Comparison of ENCODE assay signal across 14 cellular contexts in genomic region chr18:11883153-11883552, GRCh38.
DNase-seq lines count a peak whose midpoint lies in the region; ATAC-seq and TF ChIP-seq lines count a peak whose summit lies in the region.
"Had no signal": no experiment of that assay in that cellular context is flagged by ENCODE, and none has a peak within 500 bp of the region (broad histone marks: within the 10 kb centered on the region; RNA-seq: fewer than 3 reads in every experiment).

No MANE protein-coding gene starts in this region.

- no peaks in the 10 kb centered on the region for H3F3A ChIP-seq in SU-DHL-6 (ENCODE audit: insufficient read depth)

- H3K4me2 ChIP-seq in BLaER1 treated with 17β-estradiol and CSF1 and Interleukin-3, amounts not matched to agents 10 nM and 100 nM, result peak overlapping the region; percentile 61 to 88 (median 79); a peak in 21 of 22 replicates
- peak overlapping the region; percentile 40 for H3K4me2 ChIP-seq in SU-DHL-6 (ENCODE audit: low read depth, low read length, poor library complexity, severe bottlenecking)
- H3K4me2 ChIP-seq: GM23338 had no signal

- H3K9me2 ChIP-seq in SU-DHL-6 (replicated peaks; ENCODE audit: insufficient read depth, low read length), result no peaks in the 10 kb centered on the region

- H3K79me2 ChIP-seq in SU-DHL-6 (ENCODE audit: insufficient read depth, low read length), result no peaks in the 10 kb centered on the region

- peaks cover 42 to 75% (median 52%) of the 10 kb centered on the region in 10 experiments for H3K4me1 ChIP-seq in BLaER1 treated with 17β-estradiol and CSF1 and Interleukin-3, amounts not matched to agents 10 nM and 100 nM

- TF ChIP-seq CTCF in SU-DHL-6 (IDR thresholded peaks at IDR 0.05; ENCODE audit: insufficient read depth, low read length, poor library complexity, severe bottlenecking), result no peak

- DNase-seq in NCI-H187 (lab: John Stamatoyannopoulos, UW) (no peak), NCI-H2171 (lab: John Stamatoyannopoulos, UW) (no peak)
- no peak for DNase-seq in activated CD4-positive, CD25-positive, alpha-beta regulatory T cell treated with anti-CD3 and anti-CD28 coated beads, Interleukin-2, amount 50 U/mL, for 72 hours
- DNase-seq: activated effector memory CD4-positive, alpha-beta T cell treated with Interleukin-2 at 50 U/mL for 16 hours; NCI-H1436; stimulated activated CD4-positive, alpha-beta T cell treated with anti-CD3 and anti-CD28 coated beads, Interleukin-12 subunit alpha, Interleukin-12 subunit beta, amount 100 ng/mL, for 4 hours had no signal

- H3K9ac ChIP-seq in BLaER1 treated with 17β-estradiol and CSF1 and Interleukin-3, amounts not matched to agents 10 nM and 100 nM, result peak overlapping the region in 9 of 11 experiments; percentile 12 to 75 (median 62); a peak in 16 of 22 replicates
- no peak overlapping the region for H3K9ac ChIP-seq in SU-DHL-6 (ENCODE audit: low read length)

- peaks cover 10 to 54% (median 26%) of the 10 kb centered on the region in 11 experiments; a peak in 18 of 22 replicates for H3K36me3 ChIP-seq in BLaER1 treated with 17β-estradiol and CSF1 and Interleukin-3, amounts not matched to agents 10 nM and 100 nM
- no peaks in the 10 kb centered on the region for H3K36me3 ChIP-seq in SU-DHL-6 (ENCODE audit: low read length)

- no peaks in the 10 kb centered on the region for H3K27me3 ChIP-seq in BLaER1 treated with 17β-estradiol and CSF1 and Interleukin-3, amounts not matched to agents 10 nM and 100 nM
- no peaks in the 10 kb centered on the region for H3K27me3 ChIP-seq in SU-DHL-6 (ENCODE audit: low read length)

- no peak overlapping the region for H2AFZ ChIP-seq in SU-DHL-6 (ENCODE audit: low read depth, low read length, severe bottlenecking)
- H2AFZ ChIP-seq: GM23338 had no signal

- H4K20me1 ChIP-seq in BLaER1 treated with 17β-estradiol and CSF1 and Interleukin-3, amounts not matched to agents 10 nM and 100 nM, result no peaks in the 10 kb centered on the region
- no peaks in the 10 kb centered on the region for H4K20me1 ChIP-seq in SU-DHL-6 (ENCODE audit: low read depth, low read length)

- H3K27ac ChIP-seq in BLaER1 treated with 17β-estradiol and CSF1 and Interleukin-3, amounts not matched to agents 10 nM and 100 nM, result peak overlapping the region; percentile 60 to 93 (median 83); a peak in 21 of 22 replicates
- peak overlapping the region; percentile 67 for H3K27ac ChIP-seq in SU-DHL-6 (ENCODE audit: low read depth, low read length)
- H3K27ac ChIP-seq: C4-2B had no signal

- ATAC-seq in GM19395 (IDR thresholded peaks at IDR 0.05; ENCODE audit: unreplicated experiment) (peak; percentile 87), HG03139 (IDR thresholded peaks at IDR 0.05; ENCODE audit: unreplicated experiment) (peak; percentile 64), GM21381 (IDR thresholded peaks at IDR 0.05; ENCODE audit: unreplicated experiment) (no peak)
- ATAC-seq: GM23338, T-cell had no signal

- no peaks in the 10 kb centered on the region for H3K9me3 ChIP-seq in BLaER1 treated with 17β-estradiol and CSF1 and Interleukin-3, amounts not matched to agents 10 nM and 100 nM (replicated peaks in 1 of 11)
- no peaks in the 10 kb centered on the region for H3K9me3 ChIP-seq in SU-DHL-6 (ENCODE audit: insufficient read depth, low read length)

- H3K4me3 ChIP-seq in BLaER1 treated with 17β-estradiol and CSF1 and Interleukin-3, amounts not matched to agents 10 nM and 100 nM, result peak overlapping the region in 3 of 10 experiments; percentile 5 to 29 (median 27); a peak in 5 of 20 replicates
- no peak overlapping the region for H3K4me3 ChIP-seq in SU-DHL-6 (ENCODE audit: insufficient read depth, low read length, poor library complexity, severe bottlenecking)
- H3K4me3 ChIP-seq: GM23338 had no signal
